ENCODE assay signal across 16 cellular contexts in genomic region chr11:22466809-22467208, GRCh38.
A peak's percentile ranks its signal among the peaks of the same experiment; 100 is the strongest.
DNase-seq lines count a peak whose midpoint lies in the region; ATAC-seq lines count a peak whose summit lies in the region.
"Had no signal": no experiment of that assay in that cellular context is flagged by ENCODE, and none has a peak within 500 bp of the region (broad histone marks: within the 10 kb centered on the region; RNA-seq: fewer than 3 reads in every experiment).

No MANE protein-coding gene starts in this region.

- DNase-seq in D341Med (ENCODE audit: low spot score), result peak; percentile 5
- peak; percentile 35 for DNase-seq in RKO (ENCODE audit: low spot score)
- peak; percentile 99 for DNase-seq in non-pigmented ciliary epithelial cell (ENCODE audit: low read depth)
- DNase-seq in cerebellar cortex (ENCODE audit: low spot score), result no peak
- no peak for DNase-seq in substantia nigra (lab: John Stamatoyannopoulos, UW)
- DNase-seq in activated naive CD4-positive, alpha-beta T cell (lab: John Stamatoyannopoulos, UW), result no peak
- no peak for DNase-seq in activated CD4-positive, alpha-beta T cell treated with anti-CD3 and anti-CD28 coated beads, Interleukin-2, amount 50 U/mL, for 48 hours
- DNase-seq: activated CD4-positive, alpha-beta T cell treated with anti-CD3 and anti-CD28 coated beads, Interleukin-2, amount 10 ng/mL, durations not matched to agents 24 days and 14 days; activated gamma-delta T cell; CD4-positive, CD25-positive, alpha-beta regulatory T cell; lower lobe of right lung; NK-92 treated with Interleukin-12 subunit alpha and Interleukin-12 subunit beta, amount 100 ng/mL, for 24 hours; occipital lobe; stimulated activated naive B cell treated with anti-CD40 and anti-IgM and Interleukin-4, amounts not matched to agents 10 μg/mL and 1 μg/mL and 100 μg/mL, for 72 hours had no signal

- peak; percentile 97 for ATAC-seq in esophagus mucosa
- ATAC-seq: lower lobe of right lung; stimulated activated naive B cell treated with anti-CD40 and anti-IgM and Interleukin-4, amounts not matched to agents 10 μg/mL and 1 μg/mL and 100 μg/mL, for 72 hours had no signal

- no peak overlapping the region for H3K27ac ChIP-seq in substantia nigra (ENCODE audit: low read depth, low read length, poor library complexity, severe bottlenecking)
- H3K27ac ChIP-seq: gastrocnemius medialis, lower lobe of right lung had no signal

Comparison
In these comparisons a context has a peak if more than half of its experiments do, and no peak if none do; other contexts are left out.
1. DNase-seq: peak in D341Med (single experiment), RKO (single experiment) and non-pigmented ciliary epithelial cell (single experiment); none in cerebellar cortex (single experiment), substantia nigra (0 of 49), activated naive CD4-positive, alpha-beta T cell (0 of 4) and activated CD4-positive, alpha-beta T cell treated with anti-CD3 and anti-CD28 coated beads, Interleukin-2, amount 50 U/mL, for 48 hours (0 of 2).